23 cellular contexts compared by ENCODE assay signal in the genomic region with DNA sequence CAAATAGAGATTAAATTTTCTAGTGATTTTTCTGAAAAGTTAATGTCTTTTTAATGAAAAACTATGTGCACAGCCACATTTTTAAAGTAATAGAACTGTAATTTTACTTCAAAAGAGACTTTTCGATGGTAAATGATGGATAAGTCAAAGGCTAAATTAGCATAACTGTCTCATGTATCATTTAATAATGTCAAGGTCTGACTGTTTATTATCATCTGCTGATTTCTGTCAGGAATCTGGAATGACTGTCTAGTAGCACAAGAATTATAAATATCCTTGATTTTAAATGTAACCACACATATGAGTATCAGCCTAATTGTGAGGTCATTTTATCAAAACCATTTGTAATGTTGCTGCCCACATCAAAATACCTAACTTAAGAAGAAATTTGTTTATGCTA.
"Had no signal": no experiment of that assay in that cellular context is flagged by ENCODE, and none has a peak within 500 bp of the region (broad histone marks: within the 10 kb centered on the region; RNA-seq: fewer than 3 reads in every experiment).

No MANE protein-coding gene starts in this region.

- H3K36me3 ChIP-seq: esophagus muscularis mucosa, esophagus squamous epithelium, gastrocnemius medialis, gastroesophageal sphincter, heart left ventricle, heart right ventricle had no signal

- DNase-seq: cortex of kidney; dermis blood vessel endothelial cell; dorsolateral prefrontal cortex; effector CD4-positive, alpha-beta T cell; effector CD8-positive, alpha-beta T cell; effector memory CD4-positive, alpha-beta T cell; effector memory CD8-positive, alpha-beta T cell; endodermal cell; erythroblast; esophagus squamous epithelium; foreskin fibroblast; foreskin keratinocyte; foreskin melanocyte; gastrocnemius medialis; glutamatergic neuron; head of caudate nucleus; heart left ventricle; heart right ventricle had no signal

- H3K4me1 ChIP-seq: esophagus muscularis mucosa, esophagus squamous epithelium, foreskin keratinocyte, gastrocnemius medialis, gastroesophageal sphincter, heart left ventricle, heart right ventricle had no signal

- H3K27me3 ChIP-seq: dorsolateral prefrontal cortex, esophagus muscularis mucosa, esophagus squamous epithelium, foreskin keratinocyte, gastrocnemius medialis, gastroesophageal sphincter, heart left ventricle, heart right ventricle had no signal

- H3K4me3 ChIP-seq: coronary artery, dorsolateral prefrontal cortex, esophagus muscularis mucosa, esophagus squamous epithelium, gastrocnemius medialis, gastroesophageal sphincter, heart left ventricle, heart right ventricle had no signal

- H3K9me3 ChIP-seq: esophagus muscularis mucosa, esophagus squamous epithelium, gastrocnemius medialis, gastroesophageal sphincter, heart left ventricle had no signal

- H3K27ac ChIP-seq: coronary artery, dorsolateral prefrontal cortex, epithelial cell of prostate, esophagus muscularis mucosa, esophagus squamous epithelium, foreskin keratinocyte, gastrocnemius medialis, gastroesophageal sphincter, heart left ventricle, heart right ventricle had no signal

- ATAC-seq: effector memory CD8-positive, alpha-beta T cell; esophagus mucosa; foreskin keratinocyte; gastrocnemius medialis; gastroesophageal sphincter; heart left ventricle; heart right ventricle had no signal
